Comparison of ENCODE assay signal across 16 cellular contexts in the genomic region with DNA sequence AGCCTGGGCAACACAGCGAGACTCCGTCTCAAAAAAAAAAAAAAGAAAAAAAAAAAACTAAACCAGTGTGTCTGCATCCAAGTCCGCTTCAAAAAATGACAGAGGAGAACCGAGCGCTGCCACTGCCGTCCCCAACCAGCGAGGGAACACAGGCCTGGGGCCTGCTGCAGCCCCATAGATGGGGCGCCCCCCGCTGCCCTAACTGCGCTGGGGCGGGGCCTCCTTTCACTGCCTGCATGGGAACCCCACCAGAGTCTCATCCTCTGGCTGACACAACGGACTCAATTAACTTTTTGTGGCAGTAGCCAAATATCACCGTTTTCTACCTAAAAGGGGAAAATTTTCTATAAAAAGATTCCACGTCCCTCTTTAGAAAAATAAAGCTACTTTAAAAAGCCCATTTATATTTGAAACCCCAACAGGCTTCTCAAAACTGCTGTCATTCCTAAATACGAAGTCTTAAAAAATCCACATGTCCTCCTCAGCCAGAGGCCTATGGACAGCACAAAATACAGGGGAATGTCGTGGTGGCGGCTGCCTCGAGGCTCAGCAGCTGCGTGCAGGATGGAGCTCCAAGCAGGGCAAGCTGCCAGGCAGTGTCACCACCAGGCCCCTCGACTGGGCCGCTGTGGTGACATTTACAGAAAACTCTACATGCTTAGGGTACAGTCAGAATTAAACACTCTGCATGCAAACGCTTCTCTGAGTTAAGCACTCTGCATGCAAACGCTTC. TPM values are rescaled to one million over a fixed set of nuclear protein-coding genes. Genes with fewer than 3 reads are reported as not detected.
DNase-seq lines count a peak whose midpoint lies in the region; ATAC-seq and TF ChIP-seq lines count a peak whose summit lies in the region.
"Had no signal": no experiment of that assay in that cellular context is flagged by ENCODE, and none has a peak within 500 bp of the region (broad histone marks: within the 10 kb centered on the region; RNA-seq: fewer than 3 reads in every experiment).

No MANE protein-coding gene starts in this region.

- intact Hi-C loops in Caco-2 (cut with micrococcal nuclease; ENCODE audit: unreplicated experiment), result no loop called here

- no peak for ATAC-seq in GM21367 (IDR thresholded peaks at IDR 0.05; ENCODE audit: unreplicated experiment)

- BruUV-seq in Caco-2 (replicated peaks; lab: Mats Ljungman, UMichigan), result no TSS peak

- CTCF ChIA-PET in SK-N-SH (lab: Yijun Ruan, JAX), result interaction anchor here (0.6 to 2.4 kb wide), 2 partner anchors 12 to 33 kb away, joined by 3 to 5 read pairs; no protein-coding TSS in a partner anchor
- CTCF ChIA-PET in Caco-2 (lab: Charles Lee), result interaction anchor here (0.7 kb wide), 1 partner anchor 835 kb away, joined by 4 read pairs; the partner anchor contains the start of gene ZC3H18

- H3K27me3 ChIP-seq in DOHH2 (ENCODE audit: control insufficient read depth, low read length), result no peaks in the 10 kb centered on the region
- H3K27me3 ChIP-seq in H7 (ENCODE audit: control insufficient read depth, insufficient read depth, low read length), result no peaks in the 10 kb centered on the region
- H3K27me3 ChIP-seq in SK-N-SH (ENCODE audit: insufficient read depth), result no peaks in the 10 kb centered on the region
- H3K27me3 ChIP-seq in Caco-2 (replicated peaks; ENCODE audit: control insufficient read depth, insufficient read depth, low read length), result no peaks in the 10 kb centered on the region

- no peak for TF ChIP-seq EP300 in SK-N-SH (IDR thresholded peaks at IDR 0.05; ENCODE audit: borderline replicate concordance in 1 of 2, low read depth in 1 of 2, low read length in 1 of 2)

- no peaks in the 10 kb centered on the region for H3K9me2 ChIP-seq in DOHH2 (replicated peaks; ENCODE audit: control insufficient read depth, low read length)
- H3K9me2 ChIP-seq in SK-N-SH, result no peaks in the 10 kb centered on the region

- H3K4me3 ChIP-seq in DOHH2 (ENCODE audit: low read length) (no peak overlapping the region), H7 (ENCODE audit: insufficient read depth, low read depth, low read length) (no peak overlapping the region), SK-N-SH (ENCODE audit: low read depth in 2 of 2, low read length in 1 of 2) (no peak overlapping the region), Caco-2 (ENCODE audit: low read depth, low read length) (no peak overlapping the region)
- H3K4me3 ChIP-seq: GM23248 had no signal

- H3K4me1 ChIP-seq in DOHH2 (ENCODE audit: control insufficient read depth, low read length) (peaks cover 19% of the 10 kb centered on the region), SK-N-SH (ENCODE audit: control insufficient read depth in 1 of 2, insufficient read depth in 2 of 2, low read depth in 1 of 2, low read length in 1 of 2) (peaks cover 0 to 12% of the 10 kb centered on the region in 2 experiments; a peak in 1 of 4 replicates), Caco-2 (no peaks in the 10 kb centered on the region)

- H3K4me1 Mint-ChIP-seq in immature natural killer cell (peaks cover 36 to 60% of the 10 kb centered on the region in 2 donors), Caco-2 (ENCODE audit: low read depth, unreplicated experiment) (no peaks in the 10 kb centered on the region)

- no peaks in the 10 kb centered on the region for H3K9me3 Mint-ChIP-seq in immature natural killer cell
- no peaks in the 10 kb centered on the region for H3K9me3 Mint-ChIP-seq in Caco-2 (ENCODE audit: unreplicated experiment)

- H3F3A ChIP-seq in DOHH2 (ENCODE audit: control insufficient read depth, insufficient read depth) (peaks cover 7% of the 10 kb centered on the region; the same call in 1 of the 2 replicates), SK-N-SH (replicated peaks; ENCODE audit: insufficient read depth) (no peaks in the 10 kb centered on the region)

- H3K36me3 Mint-ChIP-seq in immature natural killer cell (peaks cover 9 to 18% (median 15%) of the 10 kb centered on the region in 3 donors), Caco-2 (ENCODE audit: insufficient read depth, unreplicated experiment) (peaks cover 38% of the 10 kb centered on the region)

- H3K9ac ChIP-seq in SK-N-SH, result no peak overlapping the region
- H3K9ac ChIP-seq: GM23248 had no signal

- no peak overlapping the region for H3K4me3 Mint-ChIP-seq in immature natural killer cell
- H3K4me3 Mint-ChIP-seq in Caco-2 (ENCODE audit: unreplicated experiment), result no peak overlapping the region

- H2AFZ ChIP-seq in SK-N-SH (ENCODE audit: low read depth), result no peak overlapping the region
- H2AFZ ChIP-seq: GM23248 had no signal

- H3K79me2 ChIP-seq in DOHH2 (ENCODE audit: control insufficient read depth, low read length) (peaks cover 87% of the 10 kb centered on the region), SK-N-SH (ENCODE audit: insufficient read depth) (peaks cover 7% of the 10 kb centered on the region; the same call in 1 of the 2 replicates)

- no peaks in the 10 kb centered on the region for H3K9me3 ChIP-seq in DOHH2 (ENCODE audit: control insufficient read depth, insufficient read depth, low read length)
- no peaks in the 10 kb centered on the region for H3K9me3 ChIP-seq in SK-N-SH
- H3K9me3 ChIP-seq in Caco-2, result no peaks in the 10 kb centered on the region

- H4K20me1 ChIP-seq in DOHH2 (ENCODE audit: control insufficient read depth, insufficient read depth, low read depth, low read length) (no peaks in the 10 kb centered on the region), SK-N-SH (ENCODE audit: insufficient read depth) (no peaks in the 10 kb centered on the region; the same call in 1 of the 2 replicates)

- DNase-seq in H7, result peak; percentile 77
- DNase-seq in SK-N-SH, result peak; percentile 83
- DNase-seq in immature natural killer cell, result no peak
- DNase-seq in Caco-2, result no peak
- no peak for DNase-seq in T-helper 9 cell
- DNase-seq: ACHN, AML-193, GM23248, KBM-7, MV-4-11, NCI-H1436, NCI-H2081, NCI-H510A treated with DMSO at 0.1 percent for 48 hours, Right ventricle myocardium superior had no signal

- peaks cover 0 to 2% (median 0%) of the 10 kb centered on the region in 3 donors for H3K27me3 Mint-ChIP-seq in immature natural killer cell (ENCODE audit: low read depth in 3 of 3)
- H3K27me3 Mint-ChIP-seq in Caco-2 (ENCODE audit: insufficient read depth, unreplicated experiment), result no peaks in the 10 kb centered on the region

- H3K27ac ChIP-seq in DOHH2 (ENCODE audit: low read depth, low read length) (no peak overlapping the region), SK-N-SH (ENCODE audit: low read depth in 2 of 2, low read length in 1 of 2) (peak overlapping the region in 1 of 2 experiments; percentile 43; a peak in 1 of 4 replicates)
- H3K27ac ChIP-seq: GM23248 had no signal

- peak overlapping the region in 5 of 6 donors; percentile 34 to 60 (median 49) for H3K27ac Mint-ChIP-seq in immature natural killer cell
- no peak overlapping the region for H3K27ac Mint-ChIP-seq in Caco-2 (ENCODE audit: unreplicated experiment)

- peaks cover 78% of the 10 kb centered on the region for H3K36me3 ChIP-seq in DOHH2 (ENCODE audit: control insufficient read depth, low read length)
- H3K36me3 ChIP-seq in H7 (replicated peaks; ENCODE audit: control insufficient read depth, insufficient read depth, low read length), result peaks cover 7% of the 10 kb centered on the region
- H3K36me3 ChIP-seq in SK-N-SH (replicated peaks in 1 of 2; ENCODE audit: control insufficient read depth in 1 of 2, insufficient read depth in 2 of 2, low read length in 1 of 2), result peaks cover under 1 to 11% of the 10 kb centered on the region in 2 experiments
- H3K36me3 ChIP-seq in Caco-2 (ENCODE audit: control insufficient read depth, insufficient read depth, low read length), result no peaks in the 10 kb centered on the region; the same call in 1 of the 2 replicates

- 92% methylated on average over 22 of the region's 23 CpGs for WGBS in SK-N-SH (ENCODE audit: low lambda C conversion rate)

- H3K4me2 ChIP-seq in DOHH2 (ENCODE audit: low read length), result no peak overlapping the region
- no peak overlapping the region for H3K4me2 ChIP-seq in SK-N-SH

- POLR2A ChIA-PET in SK-N-SH (lab: Yijun Ruan, JAX), result interaction anchor here (0.8 kb wide), 1 partner anchor 12 kb away, joined by 3 read pairs; no protein-coding TSS in a partner anchor
- POLR2A ChIA-PET in Caco-2 (lab: Charles Lee), result no interaction called here

- TF ChIP-seq CTCF in DOHH2 (IDR thresholded peaks at IDR 0.05; ENCODE audit: low read depth, low read length, poor library complexity, severe bottlenecking), result peak; percentile 27
- TF ChIP-seq CTCF in SK-N-SH (IDR thresholded peaks at IDR 0.05), result no peak
- TF ChIP-seq CTCF in Caco-2 (IDR thresholded peaks at IDR 0.05; ENCODE audit: insufficient read depth in 1 of 2, low read depth in 1 of 2, low read length in 1 of 2, severe bottlenecking in 1 of 2, unreplicated experiment in 1 of 2), result no peak

- TF ChIP-seq RAD21 in SK-N-SH (IDR thresholded peaks at IDR 0.05; ENCODE audit: low read length), result no peak

TF ChIP-seq in SK-N-SH, 30 proteins besides CTCF, POLR2A, EP300 and RAD21:
- TF ChIP-seq MXI1 (IDR thresholded peaks at IDR 0.05; ENCODE audit: low read depth, low read length), result peak; percentile 88
- TF ChIP-seq YY1 (IDR thresholded peaks at IDR 0.05; ENCODE audit: low read depth), result no peak
- TF ChIP-seq PBX3 (IDR thresholded peaks at IDR 0.05), result no peak
- no peak for TF ChIP-seq FOXJ3 (CRISPR knock-in tag; IDR thresholded peaks at IDR 0.05)
- TF ChIP-seq RCOR1 (IDR thresholded peaks at IDR 0.05; ENCODE audit: low read length), result 0 out of 2 replicates have a peak, but pooled peaks have one; percentile 50
- TF ChIP-seq GATA2 (CRISPR knock-in tag; IDR thresholded peaks at IDR 0.05), result no peak

RNA-seq across cellular contexts. Expression of gene KLHDC4, which starts 30.4 kb away (rescaled TPM):
- total RNA-seq in H7 (2014; rRNA removed; shearing (Covaris generic)), result 29.6 and 32.4 TPM in 2 replicates
- 39.0 and 51.2 TPM in 2 replicates for polyA plus RNA-seq in SK-N-SH (2012; rRNA removed)
- 19.5 and 23.8 TPM in 2 replicates for polyA plus RNA-seq in SK-N-SH (2012; cell fraction: cytosol; rRNA removed)
- polyA plus RNA-seq in SK-N-SH (2012; cell fraction: nucleus; rRNA removed), result 184 and 240 TPM in 2 replicates
- 10 to 100 TPM; 52.0 to 70.0 (median 61.0) TPM for polyA plus RNA-seq in immature natural killer cell
- 116 and 117 TPM in 2 replicates for total RNA-seq in Caco-2 (2022)

Comparison
In these comparisons a context has a peak if more than half of its experiments do, and no peak if none do; other contexts are left out.
1. DNase-seq: peak in H7 (single experiment) and SK-N-SH (single experiment); none in immature natural killer cell (0 of 3), Caco-2 (0 of 2) and T-helper 9 cell (single experiment).